9 cellular contexts compared by ENCODE assay signal in genomic region chr12:47882796-47883546, GRCh38.
A peak's percentile ranks its signal among the peaks of the same experiment; 100 is the strongest.
DNase-seq lines count a peak whose midpoint lies in the region; ATAC-seq and TF ChIP-seq lines count a peak whose summit lies in the region.
"Had no signal": no experiment of that assay in that cellular context is flagged by ENCODE, and none has a peak within 500 bp of the region (broad histone marks: within the 10 kb centered on the region; RNA-seq: fewer than 3 reads in every experiment).

No MANE protein-coding gene starts in this region.

- DNase-seq in DMS 273 (lab: John Stamatoyannopoulos, UW; ENCODE audit: unreplicated experiment) (peak; percentile 3), DMS 273 treated with DMSO at 0.1 percent for 48 hours (lab: John Stamatoyannopoulos, UW) (no peak), NCI-H69 (lab: John Stamatoyannopoulos, UW) (peak; percentile 78), brain microvascular endothelial cell (no peak), NCI-H128 (lab: John Stamatoyannopoulos, UW; ENCODE audit: unreplicated experiment) (no peak), epidermal melanocyte (ENCODE audit: insufficient read length, low spot score) (no peak)

- in situ Hi-C loops in brain microvascular endothelial cell (cut with HindIII; ENCODE audit: low pct_ligation_motif_present, low sequenced_read_pairs), result no loop called here

- H3K9me3 Mint-ChIP-seq in stimulated activated memory B cell treated with anti-CD40 and anti-IgM and Interleukin-4, amounts not matched to agents 10 μg/mL and 1 μg/mL and 100 μg/mL, for 72 hours, result no peaks in the 10 kb centered on the region

- no peaks in the 10 kb centered on the region for H3K27me3 ChIP-seq in brain microvascular endothelial cell (replicated peaks)

- peaks cover 57% of the 10 kb centered on the region for H3K4me1 Mint-ChIP-seq in stimulated activated memory B cell treated with anti-CD40 and anti-IgM and Interleukin-4, amounts not matched to agents 10 μg/mL and 1 μg/mL and 100 μg/mL, for 72 hours

- peaks cover 4% of the 10 kb centered on the region for H3K36me3 ChIP-seq in brain microvascular endothelial cell (replicated peaks)

- H3K27me3 Mint-ChIP-seq in stimulated activated memory B cell treated with anti-CD40 and anti-IgM and Interleukin-4, amounts not matched to agents 10 μg/mL and 1 μg/mL and 100 μg/mL, for 72 hours, result peaks cover 26% of the 10 kb centered on the region

- no peak overlapping the region for H3K27ac ChIP-seq in brain microvascular endothelial cell
- H3K27ac ChIP-seq: 22Rv1 had no signal

- peak; percentile 81 for ATAC-seq in HG02642 (IDR thresholded peaks at IDR 0.05; ENCODE audit: poor library complexity, unreplicated experiment)
- peak; percentile 64 for ATAC-seq in stimulated activated memory B cell treated with anti-CD40 and anti-IgM and Interleukin-4, amounts not matched to agents 10 μg/mL and 1 μg/mL and 100 μg/mL, for 72 hours

- peak overlapping the region; percentile 69 for H3K27ac Mint-ChIP-seq in stimulated activated memory B cell treated with anti-CD40 and anti-IgM and Interleukin-4, amounts not matched to agents 10 μg/mL and 1 μg/mL and 100 μg/mL, for 72 hours

- peaks cover 37% of the 10 kb centered on the region for H3K36me3 Mint-ChIP-seq in stimulated activated memory B cell treated with anti-CD40 and anti-IgM and Interleukin-4, amounts not matched to agents 10 μg/mL and 1 μg/mL and 100 μg/mL, for 72 hours

- H3K4me3 Mint-ChIP-seq in stimulated activated memory B cell treated with anti-CD40 and anti-IgM and Interleukin-4, amounts not matched to agents 10 μg/mL and 1 μg/mL and 100 μg/mL, for 72 hours, result peak overlapping the region; percentile 62

- TF ChIP-seq CTCF in brain microvascular endothelial cell (IDR thresholded peaks at IDR 0.05; ENCODE audit: low read depth, low read length, missing control alignments), result no peak

- peak overlapping the region; percentile 17 for H3K4me3 ChIP-seq in brain microvascular endothelial cell (ENCODE audit: low read depth, low read length)

Comparison
In these comparisons a context has a peak if more than half of its experiments do, and no peak if none do; other contexts are left out.
1. DNase-seq: peak in DMS 273 (single experiment) and NCI-H69 (single experiment); none in DMS 273 treated with DMSO at 0.1 percent for 48 hours (single experiment), brain microvascular endothelial cell (single experiment), NCI-H128 (single experiment) and epidermal melanocyte (single experiment).